8 cellular contexts compared by ENCODE assay signal in the genomic region with DNA sequence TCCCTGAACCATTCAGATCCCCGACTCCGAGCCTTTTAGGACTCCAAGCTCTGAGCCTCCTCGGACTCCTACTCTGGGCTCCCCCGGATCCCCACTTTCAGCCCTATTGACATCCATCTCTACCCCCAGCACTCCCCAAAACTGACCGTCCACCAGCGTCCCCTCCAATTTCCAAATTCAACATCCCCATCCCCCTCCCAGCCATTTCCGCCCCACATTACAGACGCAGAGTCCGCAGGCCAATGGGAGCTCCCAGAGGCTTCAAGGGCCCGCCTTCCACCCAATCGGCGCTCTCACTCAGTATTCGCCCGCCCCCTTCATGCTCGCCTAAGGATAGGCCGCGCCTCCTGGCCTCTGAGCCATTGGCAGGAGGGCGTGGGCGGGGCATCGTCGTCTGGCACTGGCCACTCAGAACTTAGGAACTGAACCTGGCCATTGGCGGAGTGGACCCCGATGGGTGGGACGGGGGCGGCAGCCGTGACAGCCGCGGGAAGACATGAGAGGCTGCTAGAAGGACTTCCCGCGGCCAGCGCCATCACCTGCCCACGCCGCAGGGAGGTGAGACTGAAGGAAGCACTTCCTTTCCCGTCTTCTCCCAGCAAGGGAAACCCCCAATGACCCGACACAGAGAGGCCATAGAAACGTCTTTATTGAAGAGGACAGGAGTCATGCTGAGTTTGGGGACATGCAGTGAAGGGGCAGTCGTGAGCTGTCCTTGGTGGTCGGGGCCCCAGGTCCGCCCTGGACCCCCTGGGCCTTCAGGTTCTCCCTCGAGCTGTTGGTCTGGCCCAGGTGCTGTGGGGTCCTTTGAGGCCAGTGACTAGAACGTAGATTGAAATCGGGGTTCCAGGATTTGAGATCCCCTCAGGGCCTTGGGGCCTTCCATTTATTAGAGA. TPM values are rescaled to one million over a fixed set of nuclear protein-coding genes. Genes with fewer than 3 reads are reported as not detected.
DNase-seq lines count a peak whose midpoint lies in the region; ATAC-seq, FAIRE-seq and TF ChIP-seq lines count a peak whose summit lies in the region.

A gene (minus strand): TSS at position 185 of the 896 bp plus-strand sequence. CDS start 816 bp downstream, outside the sequence.

- H4K20me1 ChIP-seq in OCI-LY3 (ENCODE audit: insufficient read depth, low read length), result no peaks in the 10 kb centered on the region
- no peaks in the 10 kb centered on the region for H4K20me1 ChIP-seq in endothelial cell of umbilical vein (replicated peaks; ENCODE audit: control insufficient read depth, extremely low read depth, insufficient read depth, low read length)

- peak; percentile 100 for FAIRE-seq in endothelial cell of umbilical vein (lab: Jason Lieb, UNC)

- H3K9ac ChIP-seq in OCI-LY3 (ENCODE audit: low read length) (peak within 1 kb of the TSS; percentile 89), endothelial cell of umbilical vein (replicated peaks; ENCODE audit: extremely low read depth, insufficient read depth, low read length) (peak within 1 kb of the TSS; percentile 88)

- peak within 1 kb of the TSS; percentile 96 for H3K4me2 ChIP-seq in OCI-LY3 (ENCODE audit: low read length)
- H3K4me2 ChIP-seq in endothelial cell of umbilical vein (ENCODE audit: insufficient read depth, low read length), result peak within 1 kb of the TSS; percentile 93

- no peaks in the 10 kb centered on the region for H3K27me3 ChIP-seq in OCI-LY3 (ENCODE audit: low read depth, low read length)
- H3K27me3 ChIP-seq in endothelial cell of umbilical vein (ENCODE audit: control insufficient read depth in 2 of 2, insufficient read depth in 2 of 2, low read length in 2 of 2), result no peaks in the 10 kb centered on the region

- H3K36me3 ChIP-seq in OCI-LY3 (replicated peaks; ENCODE audit: low read depth, low read length), result peaks cover 19% of the 10 kb centered on the region
- peaks cover 0 to 17% of the 10 kb centered on the region in 2 experiments for H3K36me3 ChIP-seq in endothelial cell of umbilical vein (ENCODE audit: control insufficient read depth in 2 of 2, extremely low read depth in 1 of 2, insufficient read depth in 2 of 2, low read length in 2 of 2)

- no peaks in the 10 kb centered on the region for H3K9me1 ChIP-seq in endothelial cell of umbilical vein (replicated peaks; ENCODE audit: control insufficient read depth, extremely low read depth, insufficient read depth, low read length)

- H3K79me2 ChIP-seq in OCI-LY3 (ENCODE audit: low read length) (peaks cover 21% of the 10 kb centered on the region), endothelial cell of umbilical vein (ENCODE audit: control insufficient read depth, insufficient read depth, low read length) (no peaks in the 10 kb centered on the region)

- POLR2A ChIA-PET in endothelial cell of umbilical vein (lab: Charles Lee), result interaction anchor here (0.9 kb wide), 1 partner anchor 39 kb away, joined by 3 read pairs; no protein-coding TSS in a partner anchor

- peak; percentile 99 for DNase-seq in D341Med (ENCODE audit: low spot score)
- peak; percentile 100 for DNase-seq in HuH-7 (ENCODE audit: low spot score)
- peak; percentile 100 for DNase-seq in activated CD8-positive, alpha-beta memory T cell treated with anti-CD3 and anti-CD28 coated beads, Interleukin-2, amount 50 U/mL, for 48 hours
- DNase-seq in endothelial cell of umbilical vein (ENCODE audit: low read depth, low spot score), result peak; percentile 99
- peak; percentile 100 for DNase-seq in midbrain (lab: John Stamatoyannopoulos, UW)
- DNase-seq in stimulated activated CD8-positive, alpha-beta memory T cell treated with anti-CD3 and anti-CD28 coated beads, Interleukin-2, amount 100 ng/mL, for 1 hour (ENCODE audit: low read depth in 2 of 2), result peak; percentile 97 to 99

- H3K9me3 ChIP-seq in OCI-LY3 (ENCODE audit: insufficient read depth, low read length), result no peaks in the 10 kb centered on the region
- no peaks in the 10 kb centered on the region for H3K9me3 ChIP-seq in endothelial cell of umbilical vein (replicated peaks; ENCODE audit: control insufficient read depth, insufficient read depth, low read length)

- peak within 1 kb of the TSS; percentile 29 for H3K27ac ChIP-seq in OCI-LY3 (ENCODE audit: low read length)
- peak within 1 kb of the TSS; percentile 65 for H3K27ac ChIP-seq in endothelial cell of umbilical vein (ENCODE audit: insufficient read depth, low read depth, low read length)

- H2AFZ ChIP-seq in OCI-LY3 (ENCODE audit: low read depth, low read length) (peak within 1 kb of the TSS; percentile 82), endothelial cell of umbilical vein (ENCODE audit: low read depth, low read length) (peak within 1 kb of the TSS; percentile 94)

- TSS peak; percentile 79 for BruUV-seq in endothelial cell of umbilical vein (replicated peaks; lab: Mats Ljungman, UMichigan)

- peak; percentile 23 for TF ChIP-seq POLR2A in endothelial cell of umbilical vein (IDR thresholded peaks at IDR 0.05; ENCODE audit: low read depth, low read length)

- intact Hi-C loops in endothelial cell of umbilical vein (cut with micrococcal nuclease), result loop anchor here (1.0 kb wide), 3 partner anchors 19 to 101 kb away; a partner anchor contains a TSS

- peak; percentile 92 for ATAC-seq in GM21515 (IDR thresholded peaks at IDR 0.05; ENCODE audit: unreplicated experiment)

- H3K4me3 ChIP-seq in OCI-LY3 (ENCODE audit: low read length) (peak within 1 kb of the TSS; percentile 90), endothelial cell of umbilical vein (replicated peaks in 1 of 3; ENCODE audit: insufficient read depth in 1 of 3, low read depth in 1 of 3, low read length in 3 of 3) (peak within 1 kb of the TSS; percentile 69 to 96 (median 91))

- CTCF ChIA-PET in endothelial cell of umbilical vein (lab: Charles Lee), result interaction anchor here (0.8 to 1.2 kb wide), 6 partner anchors 8 to 40 kb away, joined by 3 to 6 read pairs (median 4); a partner anchor contains a TSS

- dilution Hi-C loops in endothelial cell of umbilical vein (cut with MboI; ENCODE audit: extremely low pct_ligation_motif_present, low sequenced_read_pairs), result no loop called here

- TF ChIP-seq CTCF in OCI-LY3 (IDR thresholded peaks at IDR 0.05; ENCODE audit: low read depth, low read length), result no peak
- no peak for TF ChIP-seq CTCF in endothelial cell of umbilical vein (IDR thresholded peaks at IDR 0.05; ENCODE audit: extremely low read depth in 1 of 2, insufficient read depth in 1 of 2, low read depth in 1 of 2, low read length in 2 of 2)

- H3K4me1 ChIP-seq in OCI-LY3 (ENCODE audit: low read length), result peaks cover 14% of the 10 kb centered on the region
- peaks cover 14% of the 10 kb centered on the region for H3K4me1 ChIP-seq in endothelial cell of umbilical vein (ENCODE audit: control insufficient read depth, extremely low read depth, insufficient read depth, low read length)

TF ChIP-seq in endothelial cell of umbilical vein, 7 proteins besides CTCF, POLR2A, EP300 and RAD21:
- no peak for TF ChIP-seq EZH2 (IDR thresholded peaks at IDR 0.05; ENCODE audit: borderline replicate concordance, low read depth, low read length, severe bottlenecking)
- TF ChIP-seq FOS (IDR thresholded peaks at IDR 0.05; ENCODE audit: borderline replicate concordance, insufficient read depth, low read length), result no peak
- TF ChIP-seq, protein P1, sequence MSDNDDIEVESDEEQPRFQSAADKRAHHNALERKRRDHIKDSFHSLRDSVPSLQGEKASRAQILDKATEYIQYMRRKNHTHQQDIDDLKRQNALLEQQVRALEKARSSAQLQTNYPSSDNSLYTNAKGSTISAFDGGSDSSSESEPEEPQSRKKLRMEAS (IDR thresholded peaks at IDR 0.05; ENCODE audit: insufficient read depth, insufficient read length), result no peak
- no peak for TF ChIP-seq POLR2AphosphoS5 (IDR thresholded peaks at IDR 0.05; ENCODE audit: insufficient read depth, low read depth, low read length)
- no peak for TF ChIP-seq JUN (IDR thresholded peaks at IDR 0.05; ENCODE audit: borderline replicate concordance, insufficient read depth, insufficient read length, low read depth)
- no peak for TF ChIP-seq MYC (IDR thresholded peaks at IDR 0.05; ENCODE audit: low read depth, low read length)
- no peak for TF ChIP-seq GATA2 (IDR thresholded peaks at IDR 0.05; ENCODE audit: insufficient read depth, insufficient read length, low read depth, low read length)
TF ChIP-seq in endothelial cell of umbilical vein: peak in this region for 0.

RNA-seq across cellular contexts. Expression of the gene that starts here (rescaled TPM):
- total RNA-seq in endothelial cell of umbilical vein, result 17.3 and 21.4 TPM in 2 replicates
- 26.7 and 33.2 TPM in 2 replicates for polyA plus RNA-seq in endothelial cell of umbilical vein
- 18.4 and 21.4 TPM in 2 replicates for polyA plus RNA-seq in endothelial cell of umbilical vein (2011; cell fraction: cytosol; rRNA removed)
- polyA plus RNA-seq in endothelial cell of umbilical vein (2011; cell fraction: nucleus; rRNA removed), result 61.5 and 65.4 TPM in 2 replicates
- 18.8 and 21.2 TPM in 2 replicates for polyA plus RNA-seq in endothelial cell of umbilical vein (2012)
- 8.1 and 13.8 TPM in 2 replicates for polyA minus RNA-seq in endothelial cell of umbilical vein
- 7.8 TPM for polyA minus RNA-seq in endothelial cell of umbilical vein (2011; cell fraction: cytosol; rRNA and poly(A)+ RNA removed)
- 6.3 and 7.3 TPM in 2 replicates for polyA minus RNA-seq in endothelial cell of umbilical vein (2011; cell fraction: nucleus; rRNA and poly(A)+ RNA removed)

Comparison
In these comparisons a context has a peak if more than half of its experiments do, and no peak if none do; other contexts are left out.
1. Peak in every context shown above with its lines: DNase-seq, ATAC-seq, H3K4me3 ChIP-seq and H3K27ac ChIP-seq.